Comparison of ENCODE assay signal across 16 cellular contexts in genomic region chr2:170218931-170219330, GRCh38. TPM values are rescaled to one million over a fixed set of nuclear protein-coding genes. Genes with fewer than 3 reads are reported as not detected.
"Had no signal": no experiment of that assay in that cellular context is flagged by ENCODE, and none has a peak within 500 bp of the region (broad histone marks: within the 10 kb centered on the region; RNA-seq: fewer than 3 reads in every experiment).

No MANE protein-coding gene starts in this region.

- H3K4me3 ChIP-seq: dorsolateral prefrontal cortex, pancreas, sigmoid colon, spleen, suprapubic skin had no signal

- H3K27ac ChIP-seq: pancreas, spleen, suprapubic skin had no signal

- H3K9me3 ChIP-seq: pancreas, sigmoid colon, spleen, suprapubic skin had no signal

- H3K4me3 Mint-ChIP-seq: activated CD4-positive, alpha-beta memory T cell treated with anti-CD3 and anti-CD28 coated beads, Interleukin-2, amount 10 ng/mL, durations not matched to agents 7 days and 5 days; activated naive CD4-positive, alpha-beta T cell treated with anti-CD3 and anti-CD28 coated beads, Interleukin-2, amount 10 ng/mL, durations not matched to agents 7 days and 5 days; activated T-cell treated with anti-CD3 and anti-CD28 coated beads, Interleukin-2, amount 50 U/mL, for 24 hours; naive B cell; stimulated activated naive CD8-positive, alpha-beta T cell treated with anti-CD3 and anti-CD28 coated beads, Interleukin-15, Interleukin-2, amounts not matched to agents 100 ng/mL and 50 ng/mL, for 24 hours; type B pancreatic cell; WTC11 had no signal

- H3K27me3 ChIP-seq: dorsolateral prefrontal cortex, pancreas, sigmoid colon, spleen, suprapubic skin had no signal

- H3K27ac Mint-ChIP-seq: activated CD4-positive, alpha-beta memory T cell treated with anti-CD3 and anti-CD28 coated beads, Interleukin-2, amount 10 ng/mL, durations not matched to agents 7 days and 5 days; activated naive CD4-positive, alpha-beta T cell treated with anti-CD3 and anti-CD28 coated beads, Interleukin-2, amount 10 ng/mL, durations not matched to agents 7 days and 5 days; activated T-cell treated with anti-CD3 and anti-CD28 coated beads, Interleukin-2, amount 50 U/mL, for 24 hours; naive B cell; stimulated activated naive CD8-positive, alpha-beta T cell treated with anti-CD3 and anti-CD28 coated beads, Interleukin-15, Interleukin-2, amounts not matched to agents 100 ng/mL and 50 ng/mL, for 24 hours; type B pancreatic cell; WTC11 had no signal

- ATAC-seq: left lobe of liver, WTC11 had no signal

- H3K4me1 Mint-ChIP-seq: activated CD4-positive, alpha-beta memory T cell treated with anti-CD3 and anti-CD28 coated beads, Interleukin-2, amount 10 ng/mL, durations not matched to agents 7 days and 5 days; naive B cell had no signal

- H3K36me3 Mint-ChIP-seq: activated naive CD4-positive, alpha-beta T cell treated with anti-CD3 and anti-CD28 coated beads, Interleukin-2, amount 10 ng/mL, durations not matched to agents 7 days and 5 days; naive B cell; type B pancreatic cell had no signal

- DNase-seq: activated CD4-positive, alpha-beta memory T cell treated with anti-CD3 and anti-CD28 coated beads, Interleukin-2, amount 10 ng/mL, durations not matched to agents 7 days and 5 days; activated CD4-positive, alpha-beta T cell treated with anti-CD3 and anti-CD28 coated beads for 4 hours; activated naive CD4-positive, alpha-beta T cell treated with anti-CD3 and anti-CD28 coated beads, Interleukin-2, amount 10 ng/mL, durations not matched to agents 7 days and 5 days; activated T-cell treated with anti-CD3 and anti-CD28 coated beads, Interleukin-2, amount 50 U/mL, for 24 hours; dorsolateral prefrontal cortex; mammary epithelial cell; naive B cell; pancreas; sigmoid colon; spleen had no signal

- H3K4me1 ChIP-seq: pancreas, spleen, suprapubic skin had no signal

- H3K9me3 Mint-ChIP-seq: activated CD4-positive, alpha-beta memory T cell treated with anti-CD3 and anti-CD28 coated beads, Interleukin-2, amount 10 ng/mL, durations not matched to agents 7 days and 5 days; activated naive CD4-positive, alpha-beta T cell treated with anti-CD3 and anti-CD28 coated beads, Interleukin-2, amount 10 ng/mL, durations not matched to agents 7 days and 5 days; activated T-cell treated with anti-CD3 and anti-CD28 coated beads, Interleukin-2, amount 50 U/mL, for 24 hours; naive B cell; stimulated activated naive CD8-positive, alpha-beta T cell treated with anti-CD3 and anti-CD28 coated beads, Interleukin-15, Interleukin-2, amounts not matched to agents 100 ng/mL and 50 ng/mL, for 24 hours; type B pancreatic cell; WTC11 had no signal

- H3K36me3 ChIP-seq: pancreas, sigmoid colon, spleen, suprapubic skin had no signal

- H3K27me3 Mint-ChIP-seq: naive B cell, type B pancreatic cell had no signal

RNA-seq across cellular contexts. Expression of gene MYO3B, which starts 41.0 kb away (rescaled TPM):
- total RNA-seq: astrocyte, left lobe of liver, sigmoid colon had no signal
